In the genomic region with DNA sequence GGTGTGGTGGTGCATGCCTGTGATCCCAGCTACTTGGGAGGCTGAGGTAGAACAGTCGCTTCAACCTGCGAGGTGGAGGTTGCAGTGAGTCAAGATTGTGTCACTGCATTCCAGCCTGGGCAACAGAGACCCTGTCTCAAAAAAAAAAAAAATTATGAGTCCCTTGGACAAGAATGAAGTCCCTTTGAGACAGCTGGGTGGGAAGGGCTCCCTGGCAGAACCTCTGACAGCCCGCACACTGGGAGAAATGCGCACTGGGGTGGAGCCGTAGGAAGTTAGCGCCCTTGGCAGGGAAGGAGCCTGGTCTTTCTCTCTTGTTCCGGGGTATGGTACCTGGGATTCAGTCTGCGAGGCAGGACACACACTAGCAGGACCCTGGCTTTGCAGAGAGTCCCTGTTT, we compare ENCODE assay signal across 23 cellular contexts.
"Had no signal": no experiment of that assay in that cellular context is flagged by ENCODE, and none has a peak within 500 bp of the region (broad histone marks: within the 10 kb centered on the region; RNA-seq: fewer than 3 reads in every experiment).

No MANE protein-coding gene starts in this region.

- H3K9me3 ChIP-seq: mucosa of descending colon, ovary, psoas muscle, sigmoid colon, stomach, thyroid gland had no signal

- H3K4me1 Mint-ChIP-seq: memory B cell; naive B cell; nephron; stimulated activated effector memory CD8-positive, alpha-beta T cell treated with anti-CD3 and anti-CD28 coated beads, Interleukin-12 subunit alpha, Interleukin-12 subunit beta, amount 100 ng/mL, for 72 hours had no signal

- H3K27ac ChIP-seq: coronary artery, neural progenitor cell, ovary, psoas muscle, sigmoid colon, stomach, thyroid gland had no signal

- H3K27me3 ChIP-seq: ovary, thyroid gland had no signal

- H3K27ac Mint-ChIP-seq: effector memory CD8-positive, alpha-beta T cell; memory B cell; mesothelial cell of epicardium; naive B cell; nephron; neural progenitor cell; stimulated activated effector memory CD8-positive, alpha-beta T cell treated with anti-CD3 and anti-CD28 coated beads, Interleukin-12 subunit alpha, Interleukin-12 subunit beta, amount 100 ng/mL, for 72 hours; type B pancreatic cell had no signal

- ATAC-seq: effector memory CD8-positive, alpha-beta T cell; left lobe of liver; mucosa of descending colon; psoas muscle; right cardiac atrium; stimulated activated effector memory CD8-positive, alpha-beta T cell treated with anti-CD3 and anti-CD28 coated beads, Interleukin-12 subunit alpha, Interleukin-12 subunit beta, amount 100 ng/mL, for 72 hours had no signal

- H3K4me3 Mint-ChIP-seq: effector memory CD8-positive, alpha-beta T cell; memory B cell; mesothelial cell of epicardium; naive B cell; nephron; neural progenitor cell; stimulated activated effector memory CD8-positive, alpha-beta T cell treated with anti-CD3 and anti-CD28 coated beads, Interleukin-12 subunit alpha, Interleukin-12 subunit beta, amount 100 ng/mL, for 72 hours; type B pancreatic cell had no signal

- H3K4me1 ChIP-seq: psoas muscle, sigmoid colon, stomach, thyroid gland had no signal

- H3K9me3 Mint-ChIP-seq: effector memory CD8-positive, alpha-beta T cell; memory B cell; mesothelial cell of epicardium; naive B cell; nephron; neural progenitor cell; stimulated activated effector memory CD8-positive, alpha-beta T cell treated with anti-CD3 and anti-CD28 coated beads, Interleukin-12 subunit alpha, Interleukin-12 subunit beta, amount 100 ng/mL, for 72 hours; type B pancreatic cell had no signal

- DNase-seq: effector memory CD8-positive, alpha-beta T cell; kidney; mucosa of descending colon; naive B cell; ovary; posterior cingulate gyrus; psoas muscle; right cardiac atrium; sigmoid colon; stimulated activated CD4-positive, alpha-beta T cell treated with anti-CD3 and anti-CD28 coated beads, Interleukin-2, amount 100 ng/mL, for 24 hours; stimulated activated CD4-positive, alpha-beta T cell treated with anti-CD3 and anti-CD28 coated beads, Interleukin-4, amount 100 ng/mL, for 24 hours; stimulated activated naive CD4-positive, alpha-beta T cell treated with Interleukin-2 at 50 U/mL for 16 hours; stomach; thyroid gland had no signal

- H3K36me3 Mint-ChIP-seq: memory B cell; mesothelial cell of epicardium; naive B cell; neural progenitor cell; stimulated activated effector memory CD8-positive, alpha-beta T cell treated with anti-CD3 and anti-CD28 coated beads, Interleukin-12 subunit alpha, Interleukin-12 subunit beta, amount 100 ng/mL, for 72 hours; type B pancreatic cell had no signal

- H3K9ac ChIP-seq: neural progenitor cell had no signal

- H3K36me3 ChIP-seq: neural progenitor cell, ovary, sigmoid colon, stomach, thyroid gland had no signal

- H3K4me3 ChIP-seq: coronary artery, lung, mucosa of descending colon, neural progenitor cell, ovary, psoas muscle, sigmoid colon, stomach, thyroid gland had no signal
